9 cellular contexts compared by ENCODE assay signal in the genomic region with DNA sequence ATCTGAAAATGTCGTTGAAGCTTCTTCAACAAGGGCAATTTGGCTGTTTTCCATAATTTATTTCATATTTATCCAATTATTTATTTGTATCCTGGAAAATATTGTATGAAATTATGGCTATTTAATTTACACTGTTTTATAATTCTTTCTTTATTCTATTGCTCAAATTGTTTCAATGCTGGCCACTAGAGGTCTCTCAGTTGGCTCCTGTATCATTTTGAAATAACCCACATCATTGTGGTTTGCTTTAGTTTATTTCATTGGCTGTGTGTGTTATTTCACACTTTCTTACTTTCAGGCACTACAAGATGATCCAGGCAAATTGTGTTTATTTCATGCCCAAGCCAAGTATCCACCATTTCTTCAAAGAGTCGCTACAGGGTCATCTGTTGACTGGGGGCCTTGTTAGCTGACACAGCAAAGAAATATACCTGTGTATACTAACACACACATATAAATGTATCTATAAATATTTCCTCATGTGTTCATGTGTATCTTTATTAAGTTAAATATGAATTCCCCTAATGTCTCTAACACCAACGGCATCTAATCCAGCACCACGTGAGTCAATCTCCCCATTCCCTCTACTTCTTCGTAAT.
DNase-seq lines count a peak whose midpoint lies in the region; ATAC-seq and TF ChIP-seq lines count a peak whose summit lies in the region.
"Had no signal": no experiment of that assay in that cellular context is flagged by ENCODE, and none has a peak within 500 bp of the region (broad histone marks: within the 10 kb centered on the region; RNA-seq: fewer than 3 reads in every experiment).

No MANE protein-coding gene starts in this region.

- peaks cover 42% of the 10 kb centered on the region for H3K9me3 Mint-ChIP-seq in endodermal cell
- H3K9me3 Mint-ChIP-seq in stimulated activated naive B cell treated with anti-CD40 and anti-IgM and Interleukin-4, amounts not matched to agents 10 μg/mL and 1 μg/mL and 100 μg/mL, for 72 hours = peaks cover 2 to 15% of the 10 kb centered on the region in 2 donors

- H3K4me1 ChIP-seq in endodermal cell (ENCODE audit: control insufficient read depth, insufficient read depth, low read length) = no peaks in the 10 kb centered on the region
- H3K4me1 ChIP-seq: Peyer's patch had no signal

- no peaks in the 10 kb centered on the region for H3K36me3 ChIP-seq in GM06990 (ENCODE audit: control insufficient read depth, insufficient read depth, low read length)
- no peaks in the 10 kb centered on the region for H3K36me3 ChIP-seq in endodermal cell (ENCODE audit: control insufficient read depth, insufficient read depth, low read length)
- H3K36me3 ChIP-seq: Peyer's patch had no signal

- no peak overlapping the region for H3K4me3 Mint-ChIP-seq in endodermal cell
- H3K4me3 Mint-ChIP-seq in stimulated activated naive B cell treated with anti-CD40 and anti-IgM and Interleukin-4, amounts not matched to agents 10 μg/mL and 1 μg/mL and 100 μg/mL, for 72 hours = no peak overlapping the region

- no peaks in the 10 kb centered on the region for H3K27me3 ChIP-seq in GM06990 (replicated peaks; ENCODE audit: control insufficient read depth, insufficient read depth, low read length)
- no peaks in the 10 kb centered on the region for H3K27me3 ChIP-seq in endodermal cell (ENCODE audit: control insufficient read depth, insufficient read depth, low read length, poor library complexity, severe bottlenecking)
- H3K27me3 ChIP-seq: Peyer's patch had no signal

- ATAC-seq in HG02588 (IDR thresholded peaks at IDR 0.05; ENCODE audit: unreplicated experiment) (no peak), HG02840 (IDR thresholded peaks at IDR 0.05; ENCODE audit: low FRiP score, unreplicated experiment) (no peak)
- no peak for ATAC-seq in stimulated activated naive B cell treated with anti-CD40 and anti-IgM and Interleukin-4, amounts not matched to agents 10 μg/mL and 1 μg/mL and 100 μg/mL, for 72 hours (replicated peaks)

- H3K4me3 ChIP-seq in GM06990 (replicated peaks; ENCODE audit: low read depth, low read length) = no peak overlapping the region
- peak overlapping the region; percentile 27 for H3K4me3 ChIP-seq in endodermal cell (ENCODE audit: low read length)
- H3K4me3 ChIP-seq: Peyer's patch had no signal

- no peak for DNase-seq in GM06990 (ENCODE audit: extremely low read depth, insufficient read length)
- peak; percentile 2 for DNase-seq in NCI-H69 (lab: John Stamatoyannopoulos, UW)
- no peak for DNase-seq in endodermal cell
- peak; percentile 9 for DNase-seq in pons (ENCODE audit: low spot score)
- no peak for DNase-seq in stimulated activated naive B cell treated with anti-CD40 and anti-IgM and Interleukin-4, amounts not matched to agents 10 μg/mL and 1 μg/mL and 100 μg/mL, for 72 hours
- DNase-seq: Peyer's patch had no signal

- peaks cover 28% of the 10 kb centered on the region for H3K4me1 Mint-ChIP-seq in endodermal cell
- H3K4me1 Mint-ChIP-seq in stimulated activated naive B cell treated with anti-CD40 and anti-IgM and Interleukin-4, amounts not matched to agents 10 μg/mL and 1 μg/mL and 100 μg/mL, for 72 hours = no peaks in the 10 kb centered on the region

- H3K27ac Mint-ChIP-seq in endodermal cell = no peak overlapping the region
- H3K27ac Mint-ChIP-seq in stimulated activated naive B cell treated with anti-CD40 and anti-IgM and Interleukin-4, amounts not matched to agents 10 μg/mL and 1 μg/mL and 100 μg/mL, for 72 hours = no peak overlapping the region
- H3K27ac Mint-ChIP-seq: activated T-helper 2 cell treated with anti-CD3 and anti-CD28 coated beads, Interferon-gamma antibody, Interleukin-2, Interleukin-4, amounts not matched to agents 10 μg/mL and 5 μg/mL and 100 μg/mL, durations not matched to agents 14 hours and 24 hours and 36 hours had no signal

- no peaks in the 10 kb centered on the region for H3K36me3 Mint-ChIP-seq in endodermal cell (ENCODE audit: low read depth)
- no peaks in the 10 kb centered on the region for H3K36me3 Mint-ChIP-seq in stimulated activated naive B cell treated with anti-CD40 and anti-IgM and Interleukin-4, amounts not matched to agents 10 μg/mL and 1 μg/mL and 100 μg/mL, for 72 hours

- peaks cover 7% of the 10 kb centered on the region for H3K9me3 ChIP-seq in endodermal cell (ENCODE audit: control insufficient read depth, low read length)
- H3K9me3 ChIP-seq: Peyer's patch had no signal

- peak; percentile 31 for TF ChIP-seq CTCF in GM06990 (IDR thresholded peaks at IDR 0.05; ENCODE audit: insufficient read depth, low read length, poor library complexity, severe bottlenecking)
- peak; percentile 79 for TF ChIP-seq CTCF in endodermal cell (conservative IDR thresholded peaks at IDR 0.05)

- no peak overlapping the region for H3K9ac ChIP-seq in endodermal cell (ENCODE audit: extremely low read depth, low read length, poor library complexity, severe bottlenecking)

- H3K27me3 Mint-ChIP-seq in endodermal cell (ENCODE audit: insufficient read depth) = no peaks in the 10 kb centered on the region
- H3K27me3 Mint-ChIP-seq in stimulated activated naive B cell treated with anti-CD40 and anti-IgM and Interleukin-4, amounts not matched to agents 10 μg/mL and 1 μg/mL and 100 μg/mL, for 72 hours = no peaks in the 10 kb centered on the region

- no peak overlapping the region for H3K27ac ChIP-seq in endodermal cell (ENCODE audit: low read depth, low read length)
- H3K27ac ChIP-seq: Peyer's patch had no signal

- WGBS in endodermal cell (ENCODE audit: insufficient coverage in 1 of 2, insufficient read length in 1 of 2), 2 experiments = 82 to 92% methylated on average over 4 of the region's 5 CpGs

Comparison
In these comparisons a context has a peak if more than half of its experiments do, and no peak if none do; other contexts are left out.
1. DNase-seq: peak in NCI-H69 (single experiment) and pons (single experiment); none in GM06990 (single experiment), endodermal cell (single experiment) and stimulated activated naive B cell treated with anti-CD40 and anti-IgM and Interleukin-4, amounts not matched to agents 10 μg/mL and 1 μg/mL and 100 μg/mL, for 72 hours (single experiment).